ENCODE assay signal across 8 cellular contexts in genomic region chr22:31977141-31977781, GRCh38. TPM values are rescaled to one million over a fixed set of nuclear protein-coding genes. Genes with fewer than 3 reads are reported as not detected.
DNase-seq lines count a peak whose midpoint lies in the region; ATAC-seq and TF ChIP-seq lines count a peak whose summit lies in the region.

No MANE protein-coding gene starts in this region.

- WGBS in neuronal stem cell (ENCODE audit: extremely low coverage in 2 of 2, insufficient read length in 2 of 2, insufficient replicate concordance in 1 of 2), 2 donors, result no CpG with 5 or more reads among the region's 9 CpGs
- WGBS in suprapubic skin, result 10% methylated on average over 8 of the region's 9 CpGs

- no peak overlapping the region for H3K18ac ChIP-seq in neuronal stem cell (ENCODE audit: low read length)

- H3K4me1 ChIP-seq in OCI-LY3 (ENCODE audit: low read length) (no peaks in the 10 kb centered on the region), fibroblast of lung (ENCODE audit: control insufficient read depth, extremely low read depth, insufficient read depth, low read length) (no peaks in the 10 kb centered on the region), neuronal stem cell (ENCODE audit: control insufficient read depth in 2 of 2, insufficient read depth in 1 of 2, low read depth in 1 of 2, low read length in 2 of 2) (no peaks in the 10 kb centered on the region), suprapubic skin (no peaks in the 10 kb centered on the region)

- H3K4me3 ChIP-seq in Jurkat, Clone E6-1 (ENCODE audit: low read length), result no peak overlapping the region
- H3K4me3 ChIP-seq in OCI-LY3 (ENCODE audit: low read length) (no peak overlapping the region), fibroblast of lung (replicated peaks in 1 of 4; ENCODE audit: control extremely low read depth in 1 of 4, insufficient read depth in 1 of 4, low read depth in 3 of 4, low read length in 4 of 4) (no peak overlapping the region), neuronal stem cell (ENCODE audit: low read length in 2 of 2) (no peak overlapping the region), suprapubic skin (no peak overlapping the region)

- no peaks in the 10 kb centered on the region for H3K27me3 ChIP-seq in OCI-LY3 (ENCODE audit: low read depth, low read length)
- no peaks in the 10 kb centered on the region for H3K27me3 ChIP-seq in fibroblast of lung (ENCODE audit: control insufficient read depth, insufficient read depth, low read length)
- H3K27me3 ChIP-seq in neuronal stem cell (ENCODE audit: control insufficient read depth in 3 of 3, insufficient read depth in 3 of 3, low read depth in 1 of 3, low read length in 3 of 3), result peaks cover 0 to 5% (median 0%) of the 10 kb centered on the region in 3 experiments
- no peaks in the 10 kb centered on the region for H3K27me3 ChIP-seq in suprapubic skin

- H3K23ac ChIP-seq in neuronal stem cell (ENCODE audit: low read depth, low read length, poor library complexity), result no peak overlapping the region

- 0 out of 2 replicates have a peak overlapping the region, but pooled peaks have one; percentile 19 for H3K4me2 ChIP-seq in OCI-LY3 (ENCODE audit: low read length)
- no peak overlapping the region for H3K4me2 ChIP-seq in fibroblast of lung (ENCODE audit: extremely low read depth, insufficient read depth, low read length)
- no peak overlapping the region for H3K4me2 ChIP-seq in neuronal stem cell (ENCODE audit: insufficient read depth, low read length, poor library complexity, severe bottlenecking)

- H2BK5ac ChIP-seq in neuronal stem cell (ENCODE audit: low read length), result no peak overlapping the region

- DNase-seq in DMS79 (lab: John Stamatoyannopoulos, UW) (peak; percentile 2), activated T-cell treated with anti-CD3 and anti-CD28 coated beads for 48 hours (ENCODE audit: low read depth) (peak; percentile 71), fibroblast of lung (ENCODE audit: low read depth in 2 of 2) (peak; percentile 48 to 67), neuronal stem cell (ENCODE audit: low spot score) (peak; percentile 72), suprapubic skin (ENCODE audit: low spot score in 2 of 2) (peak in 1 of 2 donors; percentile 78)
- DNase-seq in Jurkat, Clone E6-1 (ENCODE audit: low read depth, low spot score), result peak; percentile 68

- no peak overlapping the region for H4K8ac ChIP-seq in neuronal stem cell (ENCODE audit: low read depth, low read length)

- H4K91ac ChIP-seq in neuronal stem cell (ENCODE audit: low read depth, low read length, poor library complexity), result no peak overlapping the region

- no peaks in the 10 kb centered on the region for H4K20me1 ChIP-seq in OCI-LY3 (ENCODE audit: insufficient read depth, low read length)
- no peaks in the 10 kb centered on the region for H4K20me1 ChIP-seq in fibroblast of lung (ENCODE audit: control insufficient read depth, extremely low read depth, insufficient read depth, low read length)

- no peaks in the 10 kb centered on the region for H3K9me3 ChIP-seq in OCI-LY3 (ENCODE audit: insufficient read depth, low read length)
- no peaks in the 10 kb centered on the region for H3K9me3 ChIP-seq in fibroblast of lung (ENCODE audit: control insufficient read depth, insufficient read depth, low read depth, low read length)
- no peaks in the 10 kb centered on the region for H3K9me3 ChIP-seq in neuronal stem cell (replicated peaks in 1 of 2; ENCODE audit: control insufficient read depth in 2 of 2, insufficient read depth in 1 of 2, low read depth in 1 of 2, low read length in 2 of 2)
- no peaks in the 10 kb centered on the region for H3K9me3 ChIP-seq in suprapubic skin

- peak in 1 of 2 donors; percentile 2 for TF ChIP-seq POLR2A in suprapubic skin (IDR thresholded peaks at IDR 0.05)

- H2AFZ ChIP-seq in OCI-LY3 (ENCODE audit: low read depth, low read length), result peak overlapping the region; percentile 43
- no peak overlapping the region for H2AFZ ChIP-seq in fibroblast of lung (ENCODE audit: low read length)
- no peak overlapping the region for H2AFZ ChIP-seq in neuronal stem cell (ENCODE audit: low read length)

- no peaks in the 10 kb centered on the region for H3K79me1 ChIP-seq in neuronal stem cell (ENCODE audit: low read depth, low read length)

- no peak for TF ChIP-seq EP300 in suprapubic skin (IDR thresholded peaks at IDR 0.05)

- H2BK15ac ChIP-seq in neuronal stem cell (ENCODE audit: low read length), result no peak overlapping the region

- H3K14ac ChIP-seq in neuronal stem cell (ENCODE audit: low read length), result no peak overlapping the region

- H3K27ac ChIP-seq in OCI-LY3 (ENCODE audit: low read length) (no peak overlapping the region), fibroblast of lung (ENCODE audit: insufficient read depth, low read length) (no peak overlapping the region), neuronal stem cell (replicated peaks; ENCODE audit: low read length) (no peak overlapping the region), suprapubic skin (no peak overlapping the region)

- no peak overlapping the region for H3K4ac ChIP-seq in neuronal stem cell (ENCODE audit: low read length)

- no peak overlapping the region for H2AK5ac ChIP-seq in neuronal stem cell (ENCODE audit: low read depth, low read length)

- H3K79me2 ChIP-seq in OCI-LY3 (ENCODE audit: low read length), result no peaks in the 10 kb centered on the region
- H3K79me2 ChIP-seq in fibroblast of lung (ENCODE audit: control insufficient read depth, insufficient read depth, low read length), result no peaks in the 10 kb centered on the region

- TF ChIP-seq CTCF in OCI-LY3 (IDR thresholded peaks at IDR 0.05; ENCODE audit: low read depth, low read length) (peak; percentile 92), fibroblast of lung (conservative IDR thresholded peaks at IDR 0.05 in 1 of 2, IDR thresholded peaks at IDR 0.05 in 1 of 2; ENCODE audit: low read depth in 1 of 2, low read length in 2 of 2) (peak; percentile 71 to 75), suprapubic skin (IDR thresholded peaks at IDR 0.05) (peak; percentile 52 to 65)

- H2BK120ac ChIP-seq in neuronal stem cell (ENCODE audit: low read depth, low read length), result no peak overlapping the region

- no peak for ATAC-seq in GM19397 (IDR thresholded peaks at IDR 0.05; ENCODE audit: unreplicated experiment)

- H3K9ac ChIP-seq in OCI-LY3 (ENCODE audit: low read length) (no peak overlapping the region), fibroblast of lung (ENCODE audit: insufficient read depth, low read length) (no peak overlapping the region), neuronal stem cell (ENCODE audit: low read depth, low read length, poor library complexity) (no peak overlapping the region)

- H2BK12ac ChIP-seq in neuronal stem cell (ENCODE audit: low read length), result no peak overlapping the region

- H3K36me3 ChIP-seq in OCI-LY3 (replicated peaks; ENCODE audit: low read depth, low read length), result no peaks in the 10 kb centered on the region
- H3K36me3 ChIP-seq in fibroblast of lung (ENCODE audit: control insufficient read depth, insufficient read depth, low read length), result no peaks in the 10 kb centered on the region
- no peaks in the 10 kb centered on the region for H3K36me3 ChIP-seq in neuronal stem cell (replicated peaks in 1 of 2; ENCODE audit: control insufficient read depth in 2 of 2, insufficient read depth in 2 of 2, low read length in 2 of 2)
- no peaks in the 10 kb centered on the region for H3K36me3 ChIP-seq in suprapubic skin

RNA-seq across cellular contexts. Expression of gene YWHAH, which starts 32.9 kb away (rescaled TPM):
- 206 TPM for polyA plus RNA-seq in Jurkat, Clone E6-1 (2012; ENCODE audit: insufficient read depth, insufficient read length)
- total RNA-seq in fibroblast of lung, result 63.4 and 77.5 TPM in 2 replicates
- polyA plus RNA-seq in fibroblast of lung, result 233 and 250 TPM in 2 replicates
- polyA plus RNA-seq in fibroblast of lung (2012), result 179 and 182 TPM in 2 replicates
- 110 and 123 TPM in 2 replicates for polyA minus RNA-seq in fibroblast of lung (ENCODE audit: low replicate concordance)
- polyA plus RNA-seq in neuronal stem cell (2013, experiment 1 of 2), result 100.0 TPM
- 101 TPM for polyA plus RNA-seq in neuronal stem cell (2013, experiment 2 of 2)
- 10 to 100 TPM; 52.9 to 76.6 (median 66.4) TPM for total RNA-seq in suprapubic skin
